Comparison of ENCODE assay signal across 1 cellular context in genomic region chr1:218377143-218377660, GRCh38.
TF ChIP-seq lines count a peak whose summit lies in the region.

No MANE protein-coding gene starts in this region.

TF ChIP-seq in IMR-90, 13 proteins besides CTCF, POLR2A, EP300 and RAD21 (continued from another document):
- TF ChIP-seq CEBPB (IDR thresholded peaks at IDR 0.05; ENCODE audit: low read depth, low read length) (peak; percentile 67; the same call in 1 of the 2 replicates), SMC3 (IDR thresholded peaks at IDR 0.05; ENCODE audit: low read depth, low read length) (no peak), FOS (IDR thresholded peaks at IDR 0.05; ENCODE audit: low read depth, low read length) (peak; percentile 97), USF2 (IDR thresholded peaks at IDR 0.05; ENCODE audit: low read depth, low read length) (no peak)
